11 cellular contexts compared by ENCODE assay signal in the genomic region with DNA sequence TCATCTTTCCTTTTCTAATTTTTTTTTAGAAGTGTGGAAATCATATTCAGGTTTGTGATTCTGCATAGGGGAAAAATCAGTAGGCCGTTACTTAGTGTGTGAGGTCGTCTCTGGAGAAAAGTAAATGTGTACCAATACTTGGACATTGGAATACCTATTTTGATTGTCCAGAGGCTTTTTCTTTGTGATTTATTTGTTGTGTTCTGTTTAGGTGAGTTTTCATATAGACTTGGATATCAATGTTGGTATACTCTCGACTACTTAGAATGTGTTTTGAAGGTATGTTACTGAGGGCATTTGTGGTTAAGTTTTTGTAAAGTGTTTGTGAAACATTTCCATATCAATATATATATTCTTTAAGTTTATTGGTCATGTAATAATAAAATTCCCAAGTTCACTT. TPM values are rescaled to one million over a fixed set of nuclear protein-coding genes. Genes with fewer than 3 reads are reported as not detected.
DNase-seq lines count a peak whose midpoint lies in the region; ATAC-seq and TF ChIP-seq lines count a peak whose summit lies in the region.
"Had no signal": no experiment of that assay in that cellular context is flagged by ENCODE, and none has a peak within 500 bp of the region (broad histone marks: within the 10 kb centered on the region; RNA-seq: fewer than 3 reads in every experiment).

No MANE protein-coding gene starts in this region.

- H3K27ac Mint-ChIP-seq in nephron progenitor cell: no peak overlapping the region

- peaks cover 5% of the 10 kb centered on the region; the same call in 1 of the 2 replicates for H3F3A ChIP-seq in DOHH2 (ENCODE audit: control insufficient read depth, insufficient read depth)
- H3F3A ChIP-seq in MM.1S (ENCODE audit: insufficient read depth, low read length): peaks cover 14% of the 10 kb centered on the region; the same call in 1 of the 2 replicates

- H3K27ac ChIP-seq in DOHH2 (ENCODE audit: low read depth, low read length) (no peak overlapping the region), MM.1S (ENCODE audit: low read length) (no peak overlapping the region), ectodermal cell (ENCODE audit: insufficient read depth, low read depth, low read length, poor library complexity, severe bottlenecking) (no peak overlapping the region)

- 68 to 78% methylated on average over 3 of the region's 3 CpGs for WGBS in ectodermal cell, 2 experiments

- H3K27me3 Mint-ChIP-seq in nephron progenitor cell (ENCODE audit: low read depth, poor library complexity): no peaks in the 10 kb centered on the region
- H3K27me3 Mint-ChIP-seq: IgD-negative memory B cell had no signal

- H4K20me1 ChIP-seq in DOHH2 (ENCODE audit: control insufficient read depth, insufficient read depth, low read depth, low read length): peaks cover 17% of the 10 kb centered on the region; the same call in 1 of the 2 replicates
- H4K20me1 ChIP-seq in MM.1S (ENCODE audit: insufficient read depth, low read length): peaks cover 8% of the 10 kb centered on the region; the same call in 1 of the 2 replicates

- H3K9me2 ChIP-seq in DOHH2 (replicated peaks; ENCODE audit: control insufficient read depth, low read length) (no peaks in the 10 kb centered on the region), MM.1S (replicated peaks; ENCODE audit: insufficient read depth, low read length) (no peaks in the 10 kb centered on the region)

- no peaks in the 10 kb centered on the region for H3K9me3 ChIP-seq in DOHH2 (ENCODE audit: control insufficient read depth, insufficient read depth, low read length)
- no peaks in the 10 kb centered on the region for H3K9me3 ChIP-seq in MM.1S (replicated peaks; ENCODE audit: insufficient read depth, low read length)
- H3K9me3 ChIP-seq in ectodermal cell (ENCODE audit: control insufficient read depth, low read length): no peaks in the 10 kb centered on the region
- H3K9me3 ChIP-seq: right atrium auricular region had no signal

- ATAC-seq in HG03442 (IDR thresholded peaks at IDR 0.05; ENCODE audit: unreplicated experiment): no peak
- ATAC-seq in HG03342 (IDR thresholded peaks at IDR 0.05; ENCODE audit: unreplicated experiment): no peak

- H3K27me3 ChIP-seq in DOHH2 (ENCODE audit: control insufficient read depth, low read length) (no peaks in the 10 kb centered on the region), MM.1S (replicated peaks; ENCODE audit: insufficient read depth, low read length) (no peaks in the 10 kb centered on the region), ectodermal cell (ENCODE audit: control insufficient read depth, insufficient read depth, low read length, poor library complexity, severe bottlenecking) (peaks cover 6% of the 10 kb centered on the region)
- H3K27me3 ChIP-seq: right atrium auricular region had no signal

- peaks cover 56% of the 10 kb centered on the region for H3K4me1 ChIP-seq in DOHH2 (ENCODE audit: control insufficient read depth, low read length)
- H3K4me1 ChIP-seq in MM.1S (ENCODE audit: low read length): peaks cover 19% of the 10 kb centered on the region; the same call in 1 of the 2 replicates
- no peaks in the 10 kb centered on the region for H3K4me1 ChIP-seq in ectodermal cell (ENCODE audit: control insufficient read depth, insufficient read depth, low read length)

- peaks cover 68% of the 10 kb centered on the region for H3K4me1 Mint-ChIP-seq in nephron progenitor cell

- no peaks in the 10 kb centered on the region for H3K9me3 Mint-ChIP-seq in nephron progenitor cell
- H3K9me3 Mint-ChIP-seq: IgD-negative memory B cell had no signal

- H2AFZ ChIP-seq in MM.1S (ENCODE audit: low read length): no peak overlapping the region

- H3K36me3 Mint-ChIP-seq in nephron progenitor cell (ENCODE audit: low read depth): peaks cover under 1% of the 10 kb centered on the region
- H3K36me3 Mint-ChIP-seq: IgD-negative memory B cell had no signal

- DNase-seq in MM.1S: no peak
- DNase-seq in nephron progenitor cell: no peak
- DNase-seq in NOMO-1 (lab: John Stamatoyannopoulos, UW; ENCODE audit: unreplicated experiment in 2 of 2): no peak
- DNase-seq in NCI-H146 treated with DMSO at 0.1 percent for 48 hours (lab: John Stamatoyannopoulos, UW; ENCODE audit: unreplicated experiment): no peak
- DNase-seq: activated effector memory CD4-positive, alpha-beta T cell treated with anti-CD3 and anti-CD28 coated beads, Interleukin-2, amount 50 U/mL, for 16 hours had no signal

- H3K4me2 ChIP-seq in DOHH2 (ENCODE audit: low read length) (peak overlapping the region; percentile 75), MM.1S (ENCODE audit: low read depth, low read length) (peak overlapping the region; percentile 73)

- H3K4me3 Mint-ChIP-seq in nephron progenitor cell: peak overlapping the region; percentile 98

- H3K36me3 ChIP-seq in DOHH2 (ENCODE audit: control insufficient read depth, low read length) (peaks cover 10% of the 10 kb centered on the region; the same call in 1 of the 2 replicates), MM.1S (replicated peaks; ENCODE audit: insufficient read depth, low read length) (no peaks in the 10 kb centered on the region), ectodermal cell (ENCODE audit: control insufficient read depth, insufficient read depth, low read length) (no peaks in the 10 kb centered on the region)
- H3K36me3 ChIP-seq: right atrium auricular region had no signal

- H3K79me2 ChIP-seq in DOHH2 (ENCODE audit: control insufficient read depth, low read length) (peaks cover 82% of the 10 kb centered on the region), MM.1S (ENCODE audit: low read length) (peaks cover 65% of the 10 kb centered on the region)

- peak overlapping the region; percentile 73 for H3K4me3 ChIP-seq in DOHH2 (ENCODE audit: low read length)
- peak overlapping the region; percentile 70 for H3K4me3 ChIP-seq in MM.1S (ENCODE audit: low read length)
- peak overlapping the region; percentile 83 for H3K4me3 ChIP-seq in ectodermal cell (ENCODE audit: insufficient read depth, low read depth, low read length)

- no peak overlapping the region; the same call in 1 of the 2 replicates for H3K9ac ChIP-seq in MM.1S (ENCODE audit: low read length)

- no peak for TF ChIP-seq CTCF in DOHH2 (IDR thresholded peaks at IDR 0.05; ENCODE audit: low read depth, low read length, poor library complexity, severe bottlenecking)
- TF ChIP-seq CTCF in MM.1S (IDR thresholded peaks at IDR 0.05; ENCODE audit: low read length): no peak
- TF ChIP-seq CTCF in nephron progenitor cell (IDR thresholded peaks at IDR 0.05): no peak

RNA-seq across cellular contexts. Expression of a gene that starts 2.3 kb away (rescaled TPM):
- 22.7 TPM for polyA plus RNA-seq in ectodermal cell (2013, experiment 1 of 4)
- polyA plus RNA-seq in ectodermal cell (2013, experiment 2 of 4): 25.5 TPM
- polyA plus RNA-seq in ectodermal cell (2013, experiment 3 of 4): 18.8 TPM
- 19.2 TPM for polyA plus RNA-seq in ectodermal cell (2013, experiment 4 of 4)
